ENCODE assay signal across 8 cellular contexts in genomic region chr19:46373573-46374359, GRCh38. TPM values are rescaled to one million over a fixed set of nuclear protein-coding genes. Genes with fewer than 3 reads are reported as not detected.
DNase-seq lines count a peak whose midpoint lies in the region; ATAC-seq, FAIRE-seq and TF ChIP-seq lines count a peak whose summit lies in the region.

No MANE protein-coding gene starts in this region.

- H3K27ac ChIP-seq in aorta (ENCODE audit: low read depth in 1 of 2, low read length in 2 of 2): peak overlapping the region; percentile 23 to 82

- TF ChIP-seq CTCF in Calu3 (IDR thresholded peaks at IDR 0.05; ENCODE audit: unreplicated experiment) (no peak), bronchial epithelial cell (IDR thresholded peaks at IDR 0.05; ENCODE audit: insufficient read depth, low read length, severe bottlenecking) (no peak)

- intact Hi-C loops in Calu3 (cut with micrococcal nuclease; ENCODE audit: unreplicated experiment): loop anchor here (2.0 kb wide), 1 partner anchor 93 kb away; no protein-coding TSS in a partner anchor
- intact Hi-C loops in aorta (cut with DNase I): no loop called here

- H3K4me1 ChIP-seq in aorta (ENCODE audit: control insufficient read depth in 1 of 2, insufficient read depth in 2 of 2, low read length in 2 of 2): peaks cover 0 to 2% of the 10 kb centered on the region in 2 donors

- BruUV-seq in Calu3 (replicated peaks; lab: Mats Ljungman, UMichigan): no TSS peak

- DNase-seq in Calu3: peak; percentile 99
- DNase-seq in NCI-H2029 treated with DMSO at 0.1 percent for 48 hours (lab: John Stamatoyannopoulos, UW): peak; percentile 97
- DNase-seq in bronchial epithelial cell (ENCODE audit: low read depth): peak; percentile 98
- DNase-seq in left kidney (ENCODE audit: low read depth, low spot score): peak; percentile 43
- peak; percentile 86 to 89 for DNase-seq in aorta

- H3K4me3 ChIP-seq in bronchial epithelial cell (ENCODE audit: low read depth, low read length): no peak overlapping the region
- H3K4me3 ChIP-seq in aorta (ENCODE audit: low read length in 2 of 2): no peak overlapping the region

- peak; percentile 100 for FAIRE-seq in bronchial epithelial cell (lab: Jason Lieb, UNC)

- H3K36me3 ChIP-seq in bronchial epithelial cell (ENCODE audit: control insufficient read depth, insufficient read depth, low read length): peaks cover 13% of the 10 kb centered on the region
- H3K36me3 ChIP-seq in aorta (ENCODE audit: control insufficient read depth in 1 of 2, insufficient read depth in 2 of 2, low read length in 1 of 2): peaks cover 0 to 3% of the 10 kb centered on the region in 2 donors

- peak; percentile 73 for ATAC-seq in aorta (ENCODE audit: low FRiP score)
- no peak for ATAC-seq in HG02981 (IDR thresholded peaks at IDR 0.05; ENCODE audit: unreplicated experiment)
- no peak for ATAC-seq in HG03457 (IDR thresholded peaks at IDR 0.05; ENCODE audit: unreplicated experiment)
- no peak for ATAC-seq in GM19324 (IDR thresholded peaks at IDR 0.05; ENCODE audit: low FRiP score, unreplicated experiment)

- no peaks in the 10 kb centered on the region for H3K9me3 ChIP-seq in aorta (ENCODE audit: control insufficient read depth, low read length)

- no peaks in the 10 kb centered on the region for H3K27me3 Mint-ChIP-seq in Calu3 (ENCODE audit: unreplicated experiment)

- peaks cover 56% of the 10 kb centered on the region for H3K36me3 Mint-ChIP-seq in Calu3 (ENCODE audit: insufficient read depth, unreplicated experiment)

- no peaks in the 10 kb centered on the region for H3K27me3 ChIP-seq in bronchial epithelial cell (ENCODE audit: control insufficient read depth, insufficient read depth, low read length)
- no peaks in the 10 kb centered on the region for H3K27me3 ChIP-seq in aorta (ENCODE audit: control insufficient read depth in 1 of 2, insufficient read depth in 2 of 2, low read length in 1 of 2)

- 20 to 22% methylated on average over 13 to 15 of the region's 15 CpGs for WGBS in aorta, 2 donors

- CTCF ChIA-PET in Calu3 (lab: Charles Lee): interaction anchor here (0.5 to 2.4 kb wide), 11 partner anchors 10 to 346 kb away, joined by 3 to 20 read pairs (median 5); no protein-coding TSS in a partner anchor

- H3K4me3 Mint-ChIP-seq in Calu3 (ENCODE audit: low read depth, unreplicated experiment): peak overlapping the region; percentile 71

- H3K27ac Mint-ChIP-seq in Calu3 (ENCODE audit: unreplicated experiment): peak overlapping the region; percentile 90

- H3K9me3 Mint-ChIP-seq in Calu3 (ENCODE audit: low read depth, unreplicated experiment): no peaks in the 10 kb centered on the region

- peaks cover 46% of the 10 kb centered on the region for H3K4me1 Mint-ChIP-seq in Calu3 (ENCODE audit: low read depth, unreplicated experiment)

RNA-seq across cellular contexts. Expression of gene PPP5C, which starts 26.9 kb away (rescaled TPM):
- total RNA-seq in Calu3 (2022) (124 and 128 TPM in 2 replicates), bronchial epithelial cell (31.3 and 45.2 TPM in 2 replicates), aorta (10 to 100 TPM; 62.7 to 63.7 TPM)
- polyA plus RNA-seq in aorta: 10 to 100 TPM; 23.0 to 54.3 TPM

RNA-seq across cellular contexts. Expression of gene CCDC8, which starts 39.6 kb away (rescaled TPM):
- total RNA-seq in Calu3 (2022): not detected in 2 replicates
- 4.7 and 10.3 TPM in 2 replicates for total RNA-seq in bronchial epithelial cell
- total RNA-seq in aorta: 10 to 100 TPM; 18.8 to 25.7 TPM
- 10 to 100 TPM in 1 of 2 donors, 1 to 10 TPM in 1; 9.6 to 11.0 TPM for polyA plus RNA-seq in aorta

RNA-seq across cellular contexts. Expression of gene PNMA8C, which starts 55.0 kb away (rescaled TPM):
- total RNA-seq in Calu3 (2022) (not detected in 2 replicates), bronchial epithelial cell (not detected in 2 replicates), aorta (1 to 10 TPM; 3.1 to 4.3 TPM)
- 1 to 10 TPM; 1.2 to 1.6 TPM for polyA plus RNA-seq in aorta

Comparison
In these comparisons a context has a peak if more than half of its experiments do, and no peak if none do; other contexts are left out.
1. DNase-seq: peak in every context shown above with its lines; median percentile 99 in Calu3; 98 in bronchial epithelial cell; 97 in NCI-H2029 treated with DMSO at 0.1 percent for 48 hours; 88 in aorta; 43 in left kidney.